8 cellular contexts compared by ENCODE assay signal in genomic region chr9:33044677-33045282, GRCh38. TPM values are rescaled to one million over a fixed set of nuclear protein-coding genes. Genes with fewer than 3 reads are reported as not detected.
DNase-seq lines count a peak whose midpoint lies in the region; TF ChIP-seq lines count a peak whose summit lies in the region.

No MANE protein-coding gene starts in this region.

- intact Hi-C loops in Calu3 (cut with micrococcal nuclease; ENCODE audit: unreplicated experiment): no loop called here
- intact Hi-C loops in activated CD4-positive, alpha-beta memory T cell treated with anti-CD3 and anti-CD28 coated beads for 36 hours (cut with micrococcal nuclease): loop anchor here (1.0 kb wide), 2 partner anchors 19 to 220 kb away; partner anchors contain the start of genes BAG1 and DNAJA1

- peak overlapping the region; percentile 39 for H3K4me3 ChIP-seq in cardiac muscle cell

- CTCF ChIA-PET in Calu3 (lab: Charles Lee): interaction anchor here (0.6 kb wide), 1 partner anchor 9 kb away, joined by 3 read pairs; no protein-coding TSS in a partner anchor
- CTCF ChIA-PET in activated CD4-positive, alpha-beta memory T cell treated with anti-CD3 and anti-CD28 coated beads for 36 hours (lab: Charles Lee): interaction anchor here (1.1 to 1.6 kb wide), 2 partner anchors 20 to 242 kb away, joined by 3 to 4 read pairs; partner anchors contain the start of gene DNAJA1

- no peaks in the 10 kb centered on the region for H3K27me3 ChIP-seq in cardiac muscle cell

- H3K27ac Mint-ChIP-seq in Calu3 (ENCODE audit: unreplicated experiment): peak overlapping the region; percentile 77
- no peak overlapping the region for H3K27ac Mint-ChIP-seq in activated CD4-positive, alpha-beta memory T cell treated with anti-CD3 and anti-CD28 coated beads for 36 hours

- BruUV-seq in Calu3 (replicated peaks; lab: Mats Ljungman, UMichigan): no TSS peak

- no peak for TF ChIP-seq CTCF in Calu3 (IDR thresholded peaks at IDR 0.05; ENCODE audit: unreplicated experiment)
- peak; percentile 49 for TF ChIP-seq CTCF in cardiac muscle cell (IDR thresholded peaks at IDR 0.05; ENCODE audit: low read depth, low read length)

- no peaks in the 10 kb centered on the region for H3K27me3 Mint-ChIP-seq in Calu3 (ENCODE audit: unreplicated experiment)
- H3K27me3 Mint-ChIP-seq in activated CD4-positive, alpha-beta memory T cell treated with anti-CD3 and anti-CD28 coated beads for 36 hours: no peaks in the 10 kb centered on the region

- H3K27ac ChIP-seq in cardiac muscle cell: peak overlapping the region; percentile 18

- peaks cover 39% of the 10 kb centered on the region for H3K36me3 Mint-ChIP-seq in Calu3 (ENCODE audit: insufficient read depth, unreplicated experiment)
- H3K36me3 Mint-ChIP-seq in activated CD4-positive, alpha-beta memory T cell treated with anti-CD3 and anti-CD28 coated beads for 36 hours: peaks cover 20% of the 10 kb centered on the region

- peak; percentile 41 for DNase-seq in Calu3
- peak; percentile 51 for DNase-seq in HuH-7.5 (ENCODE audit: low spot score)
- no peak for DNase-seq in activated CD4-positive, alpha-beta memory T cell treated with anti-CD3 and anti-CD28 coated beads for 36 hours
- DNase-seq in cardiac muscle cell (ENCODE audit: low read depth in 1 of 2, low spot score in 1 of 2): peak; percentile 32 to 38
- DNase-seq in pons (ENCODE audit: low spot score): peak; percentile 28
- no peak for DNase-seq in GF-D8 (lab: John Stamatoyannopoulos, UW)
- DNase-seq in effector CD4-positive, alpha-beta T cell: no peak
- no peak for DNase-seq in cortex of kidney (lab: John Stamatoyannopoulos, UW)

- peaks cover 17% of the 10 kb centered on the region for H3K36me3 ChIP-seq in cardiac muscle cell

- H3K9me3 ChIP-seq in cardiac muscle cell (ENCODE audit: low read depth): no peaks in the 10 kb centered on the region

- no peaks in the 10 kb centered on the region for H3K4me1 ChIP-seq in cardiac muscle cell (ENCODE audit: low read depth)

- peaks cover 23% of the 10 kb centered on the region for H3K4me1 Mint-ChIP-seq in Calu3 (ENCODE audit: low read depth, unreplicated experiment)
- peaks cover 20% of the 10 kb centered on the region for H3K4me1 Mint-ChIP-seq in activated CD4-positive, alpha-beta memory T cell treated with anti-CD3 and anti-CD28 coated beads for 36 hours (ENCODE audit: low read depth)

- H3K9me3 Mint-ChIP-seq in Calu3 (ENCODE audit: low read depth, unreplicated experiment): no peaks in the 10 kb centered on the region
- no peaks in the 10 kb centered on the region for H3K9me3 Mint-ChIP-seq in activated CD4-positive, alpha-beta memory T cell treated with anti-CD3 and anti-CD28 coated beads for 36 hours

- POLR2A ChIA-PET in activated CD4-positive, alpha-beta memory T cell treated with anti-CD3 and anti-CD28 coated beads for 36 hours (lab: Charles Lee): interaction anchor here (4.8 kb wide), 1 partner anchor 20 kb away, joined by 20 read pairs; the partner anchor contains the start of gene DNAJA1

- peak overlapping the region; percentile 69 for H3K4me3 Mint-ChIP-seq in Calu3 (ENCODE audit: low read depth, unreplicated experiment)
- peak overlapping the region; percentile 73 for H3K4me3 Mint-ChIP-seq in activated CD4-positive, alpha-beta memory T cell treated with anti-CD3 and anti-CD28 coated beads for 36 hours

RNA-seq across cellular contexts. Expression of gene DNAJA1, which starts 19.7 kb away (rescaled TPM):
- total RNA-seq in Calu3 (2022) (186 and 194 TPM in 2 replicates), cardiac muscle cell (96.1 and 130 TPM in 2 replicates)
- total RNA-seq in activated CD4-positive, alpha-beta memory T cell treated with anti-CD3 and anti-CD28 coated beads for 36 hours: 100 to 1,000 TPM; 173 to 184 TPM
- 153 and 202 TPM in 2 replicates for polyA plus RNA-seq in cardiac muscle cell

RNA-seq across cellular contexts. Expression of gene SMU1, which starts 31.7 kb away (rescaled TPM):
- total RNA-seq in Calu3 (2022) (12.3 and 13.4 TPM in 2 replicates), cardiac muscle cell (16.4 and 17.6 TPM in 2 replicates)
- 10 to 100 TPM; 25.8 to 26.1 TPM for total RNA-seq in activated CD4-positive, alpha-beta memory T cell treated with anti-CD3 and anti-CD28 coated beads for 36 hours
- polyA plus RNA-seq in cardiac muscle cell: 16.4 and 25.0 TPM in 2 replicates

RNA-seq across cellular contexts. Expression of gene APTX, which starts 43.4 kb away (rescaled TPM):
- total RNA-seq in Calu3 (2022): 22.7 and 26.6 TPM in 2 replicates
- total RNA-seq in activated CD4-positive, alpha-beta memory T cell treated with anti-CD3 and anti-CD28 coated beads for 36 hours: 10 to 100 TPM; 43.7 to 45.9 TPM
- 38.8 and 65.2 TPM in 2 replicates for total RNA-seq in cardiac muscle cell
- 60.7 and 78.6 TPM in 2 replicates for polyA plus RNA-seq in cardiac muscle cell

Comparison
In these comparisons a context has a peak if more than half of its experiments do, and no peak if none do; other contexts are left out.
1. DNase-seq: peak in Calu3 (single experiment), HuH-7.5 (single experiment), cardiac muscle cell (2 of 2) and pons (single experiment); none in activated CD4-positive, alpha-beta memory T cell treated with anti-CD3 and anti-CD28 coated beads for 36 hours (single experiment), GF-D8 (single experiment), effector CD4-positive, alpha-beta T cell (single experiment) and cortex of kidney (single experiment).